In genomic region chr12:27595231-27595642, GRCh38 we compare ENCODE assay signal across 8 cellular contexts.
A peak's percentile ranks its signal among the peaks of the same experiment; 100 is the strongest.
DNase-seq lines count a peak whose midpoint lies in the region; ATAC-seq and TF ChIP-seq lines count a peak whose summit lies in the region.

No MANE protein-coding gene starts in this region.

- CTCF ChIA-PET in mammary epithelial cell (lab: Charles Lee; ENCODE audit: low non-redundant PET): no interaction called here

- peak; percentile 66 for DNase-seq in HFF-Myc (ENCODE audit: extremely low read depth, low read depth)
- DNase-seq in mammary epithelial cell: no peak
- peak; percentile 63 for DNase-seq in kidney epithelial cell (ENCODE audit: low read depth)
- DNase-seq in activated effector memory CD4-positive, alpha-beta T cell treated with Interleukin-2 at 50 U/mL for 16 hours: no peak
- DNase-seq in GM13976 (ENCODE audit: low spot score): no peak

- H3K27me3 ChIP-seq in mammary epithelial cell (ENCODE audit: insufficient read depth, low read length) (no peaks in the 10 kb centered on the region), kidney epithelial cell (ENCODE audit: control insufficient read depth, insufficient read depth, low read length) (no peaks in the 10 kb centered on the region), skeletal muscle satellite cell (ENCODE audit: control insufficient read depth, insufficient read depth, low read length) (no peaks in the 10 kb centered on the region)

- H4K20me1 ChIP-seq in mammary epithelial cell (ENCODE audit: insufficient read depth, low read length): no peaks in the 10 kb centered on the region

- H3K9ac ChIP-seq in mammary epithelial cell (ENCODE audit: insufficient read depth, low read length): peak overlapping the region; percentile 48
- H3K9ac ChIP-seq in skeletal muscle satellite cell (ENCODE audit: low read depth, low read length): peak overlapping the region; percentile 53

- peak overlapping the region; percentile 99 for H3K27ac ChIP-seq in mammary epithelial cell (ENCODE audit: insufficient read depth, low read depth, low read length)

- H3K36me3 ChIP-seq in mammary epithelial cell (ENCODE audit: insufficient read depth, low read length) (no peaks in the 10 kb centered on the region), kidney epithelial cell (ENCODE audit: control insufficient read depth, insufficient read depth, low read length) (no peaks in the 10 kb centered on the region), skeletal muscle satellite cell (ENCODE audit: insufficient read depth, low read length) (peaks cover 4% of the 10 kb centered on the region)

- dilution Hi-C loops in mammary epithelial cell (cut with HindIII; ENCODE audit: low sequenced_read_pairs): no loop called here

- no peak overlapping the region for H3K4me2 ChIP-seq in mammary epithelial cell (ENCODE audit: insufficient read depth, low read depth, low read length)
- H3K4me2 ChIP-seq in skeletal muscle satellite cell (ENCODE audit: low read length): peak overlapping the region; percentile 40

- peaks cover 39% of the 10 kb centered on the region for H3K4me1 ChIP-seq in mammary epithelial cell (ENCODE audit: insufficient read depth, low read length)
- peaks cover 42% of the 10 kb centered on the region for H3K4me1 ChIP-seq in skeletal muscle satellite cell (ENCODE audit: control insufficient read depth, insufficient read depth, low read length)

- ATAC-seq in esophagus mucosa: no peak
- no peak for ATAC-seq in GM18502 (IDR thresholded peaks at IDR 0.05; ENCODE audit: poor library complexity, unreplicated experiment)

- in situ Hi-C loops in mammary epithelial cell (cut with MboI; ENCODE audit: low sequenced_read_pairs in 2 of 2): no loop called here
- in situ Hi-C loops in GM13976 (cut with MboI; ENCODE audit: low sequenced_read_pairs, unreplicated experiment): no loop called here

- 39% methylated on average over 15 of the region's 16 CpGs for WGBS in mammary epithelial cell (ENCODE audit: low coverage, missing lambda C conversion rate)

- H2AFZ ChIP-seq in mammary epithelial cell (ENCODE audit: low read depth, low read length): no peak overlapping the region

- H3K4me3 ChIP-seq in HFF-Myc (replicated peaks; ENCODE audit: low read depth, low read length) (no peak overlapping the region), mammary epithelial cell (replicated peaks in 1 of 3; ENCODE audit: insufficient read depth in 1 of 3, low read depth in 2 of 3, low read length in 3 of 3) (no peak overlapping the region), kidney epithelial cell (ENCODE audit: low read depth, low read length) (no peak overlapping the region), skeletal muscle satellite cell (ENCODE audit: low read length) (no peak overlapping the region)

- peaks cover 5% of the 10 kb centered on the region for H3K9me3 ChIP-seq in mammary epithelial cell (replicated peaks; ENCODE audit: insufficient read depth, low read length)
- H3K9me3 ChIP-seq in skeletal muscle satellite cell (replicated peaks; ENCODE audit: low read length): no peaks in the 10 kb centered on the region

- no TSS peak for BruUV-seq in mammary epithelial cell (replicated peaks; lab: Mats Ljungman, UMichigan)

- no peak for TF ChIP-seq CTCF in HFF-Myc (IDR thresholded peaks at IDR 0.05; ENCODE audit: low read depth, low read length, missing control alignments)
- TF ChIP-seq CTCF in mammary epithelial cell (conservative IDR thresholded peaks at IDR 0.05 in 1 of 2, IDR thresholded peaks at IDR 0.05 in 1 of 2; ENCODE audit: extremely low read depth in 1 of 2, insufficient read depth in 1 of 2, low read depth in 1 of 2, low read length in 2 of 2): no peak
- no peak for TF ChIP-seq CTCF in kidney epithelial cell (IDR thresholded peaks at IDR 0.05; ENCODE audit: insufficient read depth, low read length, poor library complexity, severe bottlenecking)
- TF ChIP-seq CTCF in GM13976 (IDR thresholded peaks at IDR 0.05; ENCODE audit: borderline replicate concordance, control extremely low read depth, extremely low read depth, insufficient read depth, missing control alignments): no peak

- intact Hi-C loops in mammary epithelial cell (cut with micrococcal nuclease): no loop called here

- H3K79me2 ChIP-seq in mammary epithelial cell (ENCODE audit: insufficient read depth, low read length): peaks cover 67% of the 10 kb centered on the region

Comparison
In these comparisons a context has a peak if more than half of its experiments do, and no peak if none do; other contexts are left out.
1. DNase-seq: peak in HFF-Myc (single experiment) and kidney epithelial cell (single experiment); none in mammary epithelial cell (single experiment), activated effector memory CD4-positive, alpha-beta T cell treated with Interleukin-2 at 50 U/mL for 16 hours (single experiment) and GM13976 (single experiment).